19 cellular contexts compared by ENCODE assay signal in genomic region chr1:154746620-154747299, GRCh38.
DNase-seq lines count a peak whose midpoint lies in the region; ATAC-seq and TF ChIP-seq lines count a peak whose summit lies in the region.
"Had no signal": no experiment of that assay in that cellular context is flagged by ENCODE, and none has a peak within 500 bp of the region (broad histone marks: within the 10 kb centered on the region; RNA-seq: fewer than 3 reads in every experiment).

No MANE protein-coding gene starts in this region.

- no peak overlapping the region for H3K4me3 ChIP-seq in IMR-90 (ENCODE audit: insufficient read depth, low read depth, low read length)
- no peak overlapping the region for H3K4me3 ChIP-seq in rectal smooth muscle tissue (ENCODE audit: low read length)
- H3K4me3 ChIP-seq in trophoblast cell (ENCODE audit: low read depth, low read length): no peak overlapping the region
- H3K4me3 ChIP-seq: colonic mucosa, sigmoid colon, upper lobe of left lung had no signal

- H2AFZ ChIP-seq in IMR-90 (replicated peaks; ENCODE audit: low read length, poor library complexity) (peak overlapping the region; percentile 6), trophoblast cell (ENCODE audit: insufficient read depth, low read length, poor library complexity) (no peak overlapping the region)

- dilution Hi-C loops in IMR-90 (cut with HindIII; ENCODE audit: low sequenced_read_pairs, unreplicated experiment): no loop called here

- no peaks in the 10 kb centered on the region for H3K36me3 ChIP-seq in IMR-90 (ENCODE audit: control insufficient read depth, insufficient read depth, low read length)
- H3K36me3 ChIP-seq in rectal smooth muscle tissue (ENCODE audit: control insufficient read depth, insufficient read depth, low read length): no peaks in the 10 kb centered on the region
- no peaks in the 10 kb centered on the region for H3K36me3 ChIP-seq in trophoblast cell (ENCODE audit: control insufficient read depth in 1 of 2, insufficient read depth in 2 of 2, low read length in 2 of 2)
- H3K36me3 ChIP-seq: colonic mucosa, sigmoid colon, upper lobe of left lung had no signal

- no peaks in the 10 kb centered on the region for H3K9me3 Mint-ChIP-seq in activated T-cell treated with anti-CD3 and anti-CD28 coated beads, Interleukin-2, amount 50 U/mL, for 4 hours
- no peaks in the 10 kb centered on the region for H3K9me3 Mint-ChIP-seq in central memory CD8-positive, alpha-beta T cell
- H3K9me3 Mint-ChIP-seq: HFFc6 had no signal

- DNase-seq in activated T-cell treated with anti-CD3 and anti-CD28 coated beads, Interleukin-2, amount 50 U/mL, for 4 hours: no peak
- no peak for DNase-seq in activated T-cell treated with anti-CD3 and anti-CD28 coated beads, Interleukin-2, amount 50 U/mL, for 48 hours
- DNase-seq in IMR-90: no peak
- DNase-seq in central memory CD8-positive, alpha-beta T cell (ENCODE audit: low spot score in 2 of 2): no peak
- no peak for DNase-seq in trophoblast cell
- DNase-seq: Calu3; colonic mucosa; erythroblast; HFFc6; mammary epithelial cell; NCI-H2029; NCI-H524; SHP77 treated with DMSO at 0.1 percent for 48 hours; sigmoid colon; stimulated activated CD4-positive, alpha-beta T cell treated with anti-CD3 and anti-CD28 coated beads, Interleukin-4, amount 100 ng/mL, for 1 hour; upper lobe of left lung had no signal

- 68% methylated on average over 3 of the region's 6 CpGs; no CpG with 5 or more reads in 1 of the 2 experiments for WGBS in IMR-90 (ENCODE audit: extremely low coverage in 2 of 2, insufficient read length in 1 of 2), 2 experiments
- WGBS in trophoblast cell (ENCODE audit: extremely low coverage, insufficient coverage, insufficient read length): no CpG with 5 or more reads among the region's 6 CpGs

- in situ Hi-C loops in IMR-90 (cut with MboI; ENCODE audit: low sequenced_read_pairs): no loop called here

- H4K91ac ChIP-seq in IMR-90 (ENCODE audit: insufficient read depth, low read depth, low read length) (no peak overlapping the region), trophoblast cell (ENCODE audit: low read depth, low read length) (no peak overlapping the region)

- no peak overlapping the region for H3K4me2 ChIP-seq in IMR-90 (ENCODE audit: low read depth, low read length)
- no peak overlapping the region for H3K4me2 ChIP-seq in trophoblast cell (ENCODE audit: low read length)

- H4K5ac ChIP-seq in IMR-90 (ENCODE audit: low read depth, low read length): no peak overlapping the region

- H3K4ac ChIP-seq in IMR-90 (ENCODE audit: low read depth, low read length): no peak overlapping the region
- no peak overlapping the region for H3K4ac ChIP-seq in trophoblast cell (ENCODE audit: low read depth, low read length)

- no peaks in the 10 kb centered on the region for H4K20me1 ChIP-seq in IMR-90 (ENCODE audit: insufficient read depth, low read length)

- no peak overlapping the region for H3K23ac ChIP-seq in IMR-90 (ENCODE audit: low read depth, low read length)
- H3K23ac ChIP-seq in trophoblast cell (ENCODE audit: low read length): no peak overlapping the region

- H3K9me1 ChIP-seq in IMR-90 (ENCODE audit: insufficient read depth, low read length): no peaks in the 10 kb centered on the region

- H3K79me2 ChIP-seq in trophoblast cell (ENCODE audit: control insufficient read depth, insufficient read depth, low read length, poor library complexity): no peaks in the 10 kb centered on the region

- ATAC-seq in activated T-cell treated with anti-CD3 and anti-CD28 coated beads, Interleukin-2, amount 50 U/mL, for 4 hours: no peak
- ATAC-seq in IMR-90 (ENCODE audit: low read depth) (no peak), GM19452 (IDR thresholded peaks at IDR 0.05; ENCODE audit: unreplicated experiment) (no peak), GM19395 (IDR thresholded peaks at IDR 0.05; ENCODE audit: unreplicated experiment) (no peak)
- ATAC-seq in central memory CD8-positive, alpha-beta T cell (replicated peaks; ENCODE audit: extremely low read depth, poor library complexity, severe bottlenecking): no peak

- H3K27ac ChIP-seq in IMR-90 (ENCODE audit: insufficient read depth, low read length) (no peak overlapping the region), rectal smooth muscle tissue (ENCODE audit: low read depth, low read length) (peak overlapping the region; percentile 55), trophoblast cell (ENCODE audit: low read depth, low read length) (no peak overlapping the region)
- H3K27ac ChIP-seq: colonic mucosa, upper lobe of left lung had no signal

- no peaks in the 10 kb centered on the region; the same call in 1 of the 2 replicates for H3K4me1 ChIP-seq in IMR-90 (ENCODE audit: control insufficient read depth, insufficient read depth, low read length)
- peaks cover 10% of the 10 kb centered on the region for H3K4me1 ChIP-seq in rectal smooth muscle tissue (ENCODE audit: control insufficient read depth, insufficient read depth, low read length)
- no peaks in the 10 kb centered on the region for H3K4me1 ChIP-seq in trophoblast cell (ENCODE audit: control insufficient read depth in 1 of 2, insufficient read depth in 2 of 2, low read length in 2 of 2)
- H3K4me1 ChIP-seq: colonic mucosa had no signal

- intact Hi-C loops in IMR-90 (cut with micrococcal nuclease): no loop called here

- H3K27me3 ChIP-seq in IMR-90 (ENCODE audit: control insufficient read depth, insufficient read depth, low read length): peaks cover 88% of the 10 kb centered on the region
- peaks cover 6% of the 10 kb centered on the region for H3K27me3 ChIP-seq in rectal smooth muscle tissue (ENCODE audit: control insufficient read depth, insufficient read depth, low read length)
- H3K27me3 ChIP-seq in trophoblast cell (ENCODE audit: insufficient read depth, low read length): no peaks in the 10 kb centered on the region
- H3K27me3 ChIP-seq: colonic mucosa, upper lobe of left lung had no signal

- no peak overlapping the region for H3K9ac ChIP-seq in IMR-90 (ENCODE audit: low read depth, low read length)
- H3K9ac ChIP-seq in rectal smooth muscle tissue (ENCODE audit: low read length): no peak overlapping the region
- H3K9ac ChIP-seq in trophoblast cell (ENCODE audit: low read length): no peak overlapping the region

- POLR2A ChIA-PET in IMR-90 (lab: Charles Lee; ENCODE audit: unreplicated experiment): no interaction called here

- TF ChIP-seq RAD21 in IMR-90 (IDR thresholded peaks at IDR 0.05; ENCODE audit: low read length): no peak

- H3K4me3 Mint-ChIP-seq in activated T-cell treated with anti-CD3 and anti-CD28 coated beads, Interleukin-2, amount 50 U/mL, for 4 hours: peak overlapping the region; percentile 27
- peak overlapping the region; percentile 72 for H3K4me3 Mint-ChIP-seq in central memory CD8-positive, alpha-beta T cell
- H3K4me3 Mint-ChIP-seq: HFFc6 had no signal

- H3K27me3 Mint-ChIP-seq in activated T-cell treated with anti-CD3 and anti-CD28 coated beads, Interleukin-2, amount 50 U/mL, for 4 hours (ENCODE audit: low read depth): peaks cover 2% of the 10 kb centered on the region
- H3K27me3 Mint-ChIP-seq in central memory CD8-positive, alpha-beta T cell: no peaks in the 10 kb centered on the region

- no peak overlapping the region for H3K18ac ChIP-seq in IMR-90 (ENCODE audit: low read depth, low read length)
- H3K18ac ChIP-seq in trophoblast cell (ENCODE audit: low read length): no peak overlapping the region

- no peak for TF ChIP-seq CTCF in IMR-90 (conservative IDR thresholded peaks at IDR 0.05; ENCODE audit: low read depth, low read length)

- CTCF ChIA-PET in IMR-90 (lab: Yijun Ruan, JAX): no interaction called here

- no peaks in the 10 kb centered on the region for H3K36me3 Mint-ChIP-seq in activated T-cell treated with anti-CD3 and anti-CD28 coated beads, Interleukin-2, amount 50 U/mL, for 4 hours (ENCODE audit: insufficient read depth)
- peaks cover 2% of the 10 kb centered on the region for H3K36me3 Mint-ChIP-seq in central memory CD8-positive, alpha-beta T cell (ENCODE audit: insufficient read depth)

- H4K8ac ChIP-seq in IMR-90 (ENCODE audit: low read depth in 2 of 2, low read length in 2 of 2) (no peak overlapping the region), trophoblast cell (ENCODE audit: low read depth, low read length) (no peak overlapping the region)

- peak overlapping the region; percentile 87 for H3K27ac Mint-ChIP-seq in central memory CD8-positive, alpha-beta T cell (ENCODE audit: low read depth)
- H3K27ac Mint-ChIP-seq: HFFc6 had no signal

- TF ChIP-seq POLR2A in IMR-90 (IDR thresholded peaks at IDR 0.05; ENCODE audit: low read depth, low read length): no peak

- H2BK120ac ChIP-seq in IMR-90 (ENCODE audit: low read depth, low read length) (no peak overlapping the region), trophoblast cell (ENCODE audit: insufficient read depth, low read length, poor library complexity) (no peak overlapping the region)

- BruUV-seq in IMR-90 (replicated peaks; lab: Mats Ljungman, UMichigan): no TSS peak

- H3K56ac ChIP-seq in IMR-90 (ENCODE audit: extremely low read depth, insufficient read depth, low read length): no peak overlapping the region

- no peak overlapping the region for H2BK5ac ChIP-seq in IMR-90 (ENCODE audit: low read depth, low read length, poor library complexity, severe bottlenecking)
- no peak overlapping the region for H2BK5ac ChIP-seq in trophoblast cell (ENCODE audit: low read depth, low read length, poor library complexity)

- no peak overlapping the region for H2BK12ac ChIP-seq in trophoblast cell (ENCODE audit: low read length)

- no peaks in the 10 kb centered on the region for H3K79me1 ChIP-seq in IMR-90 (ENCODE audit: low read depth in 1 of 2, low read length in 2 of 2)
- H3K79me1 ChIP-seq in trophoblast cell (ENCODE audit: low read length): no peaks in the 10 kb centered on the region

- no peak overlapping the region for H2AK9ac ChIP-seq in IMR-90 (replicated peaks; ENCODE audit: low read depth, low read length, poor library complexity)

- no peak overlapping the region for H2BK15ac ChIP-seq in IMR-90 (ENCODE audit: low read depth, low read length)

- H3K14ac ChIP-seq in IMR-90 (replicated peaks; ENCODE audit: low read depth, low read length) (no peak overlapping the region), trophoblast cell (ENCODE audit: low read length) (no peak overlapping the region)

- no peak overlapping the region for H2BK20ac ChIP-seq in IMR-90 (ENCODE audit: low read depth, low read length)

- no peak overlapping the region for H4K12ac ChIP-seq in trophoblast cell (ENCODE audit: low read depth, low read length)

- H2AK5ac ChIP-seq in IMR-90 (ENCODE audit: low read depth, low read length) (no peak overlapping the region), trophoblast cell (ENCODE audit: low read length) (no peak overlapping the region)

- 0 out of 2 replicates have a peak, but pooled peaks cover 1% of the 10 kb centered on the region for H3K9me3 ChIP-seq in IMR-90 (ENCODE audit: control insufficient read depth, insufficient read depth, low read length)
- no peaks in the 10 kb centered on the region for H3K9me3 ChIP-seq in trophoblast cell (ENCODE audit: insufficient read depth, low read depth, low read length)
- H3K9me3 ChIP-seq: colonic mucosa, sigmoid colon, upper lobe of left lung had no signal

- H3K4me1 Mint-ChIP-seq in activated T-cell treated with anti-CD3 and anti-CD28 coated beads, Interleukin-2, amount 50 U/mL, for 4 hours (ENCODE audit: low read depth): peaks cover 66% of the 10 kb centered on the region
- H3K4me1 Mint-ChIP-seq in central memory CD8-positive, alpha-beta T cell: peaks cover 44% of the 10 kb centered on the region
